Comparison of ENCODE assay signal across 25 cellular contexts in genomic region chr1:6730889-6731288, GRCh38. TPM values are rescaled to one million over a fixed set of nuclear protein-coding genes. Genes with fewer than 3 reads are reported as not detected.
DNase-seq lines count a peak whose midpoint lies in the region; ATAC-seq, FAIRE-seq and TF ChIP-seq lines count a peak whose summit lies in the region.
"Had no signal": no experiment of that assay in that cellular context is flagged by ENCODE, and none has a peak within 500 bp of the region (broad histone marks: within the 10 kb centered on the region; RNA-seq: fewer than 3 reads in every experiment).

No MANE protein-coding gene starts in this region.

- WGBS in sigmoid colon, 2 donors, result 20 to 67% methylated on average over 6 of the region's 6 CpGs
- WGBS in tibial nerve, 2 donors, result 78% methylated on average over 6 of the region's 6 CpGs
- WGBS in GM23248 (ENCODE audit: low coverage in 1 of 2, low lambda C conversion rate in 2 of 2, missing lambda C conversion rate in 2 of 2), 2 experiments, result 63 to 76% methylated on average over 6 of the region's 6 CpGs

- H3K9me2 ChIP-seq in GM23248 (ENCODE audit: insufficient read depth), result no peaks in the 10 kb centered on the region

- H3K36me3 ChIP-seq in sigmoid colon, result no peaks in the 10 kb centered on the region
- H3K36me3 ChIP-seq in upper lobe of right lung, result no peaks in the 10 kb centered on the region
- H3K36me3 ChIP-seq in tibial nerve, result no peaks in the 10 kb centered on the region
- no peaks in the 10 kb centered on the region for H3K36me3 ChIP-seq in GM23248 (ENCODE audit: low read depth)
- H3K36me3 ChIP-seq: BE2C had no signal

- no peak for ATAC-seq in upper lobe of right lung
- ATAC-seq: HCT116 had no signal

- H3K79me2 ChIP-seq in GM23248 (ENCODE audit: insufficient read depth), result no peaks in the 10 kb centered on the region

- TF ChIP-seq POLR2A in sigmoid colon (IDR thresholded peaks at IDR 0.05), result no peak
- no peak for TF ChIP-seq POLR2A in tibial nerve (IDR thresholded peaks at IDR 0.05)

- no peaks in the 10 kb centered on the region; the same call in 1 of the 2 replicates for H3F3A ChIP-seq in GM23248 (ENCODE audit: insufficient read depth)

- peak; percentile 44 for DNase-seq in activated effector memory CD4-positive, alpha-beta T cell treated with anti-CD3 and anti-CD28 coated beads, Interleukin-2, amount 50 U/mL, for 16 hours
- no peak for DNase-seq in activated effector memory CD4-positive, alpha-beta T cell treated with Interleukin-2 at 50 U/mL for 16 hours
- DNase-seq in frontal cortex (ENCODE audit: low spot score in 2 of 2) (no peak), sigmoid colon (peak; percentile 6), upper lobe of right lung (peak; percentile 17), tibial nerve (ENCODE audit: low spot score in 2 of 2) (no peak), GM23248 (no peak)
- DNase-seq in stimulated activated CD4-positive, alpha-beta T cell treated with anti-CD3 and anti-CD28 coated beads, Interleukin-4, amount 100 ng/mL, for 1 hour, result no peak
- DNase-seq: 8988T; BE2C; C1 segment of cervical spinal cord; CD4-positive, CD25-positive, alpha-beta regulatory T cell; CD8-positive, alpha-beta memory T cell; COR-L47; DMS 273 treated with DMSO at 0.1 percent for 48 hours; DMS53; DND-41; EL; H7; HFFc6; IMR-90 had no signal

- no peak overlapping the region for H2AFZ ChIP-seq in GM23248

- H3K4me1 ChIP-seq in sigmoid colon, result peaks cover 0 to 6% (median 3%) of the 10 kb centered on the region in 4 donors
- no peaks in the 10 kb centered on the region for H3K4me1 ChIP-seq in upper lobe of right lung
- peaks cover 0 to 8% (median 0%) of the 10 kb centered on the region in 4 donors for H3K4me1 ChIP-seq in tibial nerve
- H3K4me1 ChIP-seq in GM23248 (ENCODE audit: insufficient read depth), result no peaks in the 10 kb centered on the region
- H3K4me1 ChIP-seq: BE2C had no signal

- H4K20me1 ChIP-seq in GM23248 (ENCODE audit: insufficient read depth), result no peaks in the 10 kb centered on the region

- no peak overlapping the region for H3K4me2 ChIP-seq in GM23248 (ENCODE audit: unreplicated experiment)

- H3K9me3 ChIP-seq in sigmoid colon (no peaks in the 10 kb centered on the region), upper lobe of right lung (no peaks in the 10 kb centered on the region), tibial nerve (no peaks in the 10 kb centered on the region), GM23248 (ENCODE audit: low read depth) (no peaks in the 10 kb centered on the region)
- H3K9me3 ChIP-seq: BE2C had no signal

- TF ChIP-seq CTCF in sigmoid colon (IDR thresholded peaks at IDR 0.05) (no peak), upper lobe of right lung (IDR thresholded peaks at IDR 0.05) (no peak), tibial nerve (IDR thresholded peaks at IDR 0.05) (no peak)

- in situ Hi-C loops in GM23248 (cut with MboI), result loop anchor here (10.0 kb wide), 1 partner anchor 344 kb away; no protein-coding TSS in a partner anchor

- H3K4me3 ChIP-seq in sigmoid colon (no peak overlapping the region), upper lobe of right lung (no peak overlapping the region), tibial nerve (no peak overlapping the region), GM23248 (no peak overlapping the region)

- H3K27ac ChIP-seq in sigmoid colon (no peak overlapping the region), upper lobe of right lung (no peak overlapping the region), tibial nerve (no peak overlapping the region), GM23248 (no peak overlapping the region)

- TF ChIP-seq EP300 in sigmoid colon (IDR thresholded peaks at IDR 0.05) (no peak), tibial nerve (IDR thresholded peaks at IDR 0.05) (no peak)

- H3K27me3 ChIP-seq in sigmoid colon (no peaks in the 10 kb centered on the region), upper lobe of right lung (no peaks in the 10 kb centered on the region), tibial nerve (peaks cover 0 to 16% of the 10 kb centered on the region in 2 donors), GM23248 (replicated peaks; ENCODE audit: insufficient read depth) (no peaks in the 10 kb centered on the region)
- H3K27me3 ChIP-seq: BE2C had no signal

- H3K9ac ChIP-seq in GM23248, result no peak overlapping the region

- intact Hi-C loops in sigmoid colon (cut with DNase I), result no loop called here
- intact Hi-C loops in upper lobe of right lung (cut with DNase I), result loop anchor here (10.0 kb wide), 1 partner anchor 164 kb away; no protein-coding TSS in a partner anchor

- FAIRE-seq in frontal cortex (lab: Jason Lieb, UNC), result peak; percentile 33
- FAIRE-seq: GM12891, GM19239, HTR-8/SVneo had no signal

RNA-seq across cellular contexts. Expression of gene DNAJC11, which starts 29.3 kb away (rescaled TPM):
- total RNA-seq in frontal cortex (24.5 TPM), sigmoid colon (10 to 100 TPM; 21.0 to 34.6 (median 23.8) TPM), upper lobe of right lung (37.6 TPM), tibial nerve (10 to 100 TPM; 24.9 to 36.9 (median 31.7) TPM)
- polyA plus RNA-seq in sigmoid colon (10 to 100 TPM; 33.0 to 48.5 (median 46.7) TPM), GM23248 (2016; fragmentation: Nextera tagmentation; extraction: Ambion mirVana) (40.6 and 46.9 TPM in 2 replicates)
- 23.4 and 28.9 TPM in 2 replicates for total RNA-seq in GM23248 (2014; rRNA removed; shearing (Covaris generic))

RNA-seq across cellular contexts. Expression of gene CAMTA1, which starts 54.4 kb away (rescaled TPM):
- total RNA-seq in frontal cortex (127 TPM), sigmoid colon (100 to 1,000 TPM; 153 to 178 (median 168) TPM), upper lobe of right lung (63.4 TPM), tibial nerve (100 to 1,000 TPM in 2 of 4 donors, 10 to 100 TPM in 2; 41.8 to 104 (median 87.2) TPM)
- polyA plus RNA-seq in sigmoid colon (100 to 1,000 TPM in 2 of 3 donors, 10 to 100 TPM in 1; 97.9 to 196 (median 181) TPM), GM23248 (2016; fragmentation: Nextera tagmentation; extraction: Ambion mirVana) (159 and 165 TPM in 2 replicates)
- 50.1 and 86.8 TPM in 2 replicates for total RNA-seq in GM23248 (2014; rRNA removed; shearing (Covaris generic))

Comparison
In these comparisons a context has a peak if more than half of its experiments do, and no peak if none do; other contexts are left out.
1. DNase-seq: peak in activated effector memory CD4-positive, alpha-beta T cell treated with anti-CD3 and anti-CD28 coated beads, Interleukin-2, amount 50 U/mL, for 16 hours (single experiment), sigmoid colon (single experiment) and upper lobe of right lung (single experiment); none in activated effector memory CD4-positive, alpha-beta T cell treated with Interleukin-2 at 50 U/mL for 16 hours (single experiment), frontal cortex (0 of 2), tibial nerve (0 of 2), GM23248 (single experiment) and stimulated activated CD4-positive, alpha-beta T cell treated with anti-CD3 and anti-CD28 coated beads, Interleukin-4, amount 100 ng/mL, for 1 hour (single experiment).